ENCODE assay signal across 1 cellular context in the genomic region with DNA sequence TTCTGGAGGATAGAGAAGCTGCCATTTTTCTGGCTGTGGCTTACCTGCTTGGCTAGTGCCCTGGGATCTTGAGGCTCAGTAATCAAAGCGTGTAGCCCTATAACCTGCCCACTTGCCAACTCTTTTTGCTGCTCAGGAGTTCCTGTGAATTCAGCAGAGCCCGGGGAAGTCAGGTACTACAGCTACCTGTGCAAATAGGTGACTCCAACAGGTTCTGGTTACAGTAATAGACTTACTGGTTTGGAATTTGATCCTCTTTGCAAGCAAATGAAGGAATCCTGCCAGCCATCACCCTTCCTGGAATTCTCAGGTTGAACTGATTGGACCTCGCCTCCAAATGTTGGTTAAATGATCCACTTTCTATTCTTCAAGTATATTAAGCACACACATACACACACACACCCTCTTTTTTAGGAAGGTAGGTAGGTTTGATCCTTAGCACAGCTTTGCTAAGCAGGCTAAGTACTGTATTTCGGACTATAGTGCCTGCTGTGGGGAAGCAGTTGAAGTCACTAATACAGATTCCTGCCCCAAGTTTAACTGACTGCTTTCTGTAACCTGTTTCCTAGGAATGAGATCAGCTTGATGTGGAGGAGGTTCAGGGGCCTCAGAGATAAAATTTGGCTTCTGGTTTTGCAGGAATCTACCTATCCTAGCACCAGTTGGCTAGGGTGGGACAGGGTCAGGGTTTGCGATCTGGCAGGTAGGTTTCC.
TF ChIP-seq lines count a peak whose summit lies in the region.

No MANE protein-coding gene starts in this region.

TF ChIP-seq in GM23338, 12 proteins besides CTCF, POLR2A, EP300 and RAD21 (continued from another document):
- TF ChIP-seq STAT1 (IDR thresholded peaks at IDR 0.05; ENCODE audit: unreplicated experiment): no peak
